Comparison of ENCODE assay signal across 26 cellular contexts in the genomic region with DNA sequence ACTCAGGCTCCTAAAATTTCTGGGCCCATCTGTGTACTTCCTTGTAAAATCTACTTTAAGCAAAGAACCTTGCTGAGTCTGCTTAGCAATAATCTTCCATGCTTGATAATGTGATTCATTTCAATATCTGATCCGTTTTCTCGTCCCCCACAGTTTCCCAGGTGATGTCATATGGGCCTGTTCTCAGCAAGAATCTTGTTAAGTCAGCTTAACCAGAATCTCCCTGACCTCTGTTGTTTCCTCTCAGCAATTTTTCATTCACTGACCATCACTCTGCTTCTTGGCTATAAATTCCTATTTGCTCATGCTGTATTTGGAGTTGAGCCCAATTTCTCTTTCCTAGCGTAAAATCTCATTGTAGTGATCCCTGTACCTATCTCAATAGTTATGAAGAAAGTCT. TPM values are rescaled to one million over a fixed set of nuclear protein-coding genes. Genes with fewer than 3 reads are reported as not detected.
"Had no signal": no experiment of that assay in that cellular context is flagged by ENCODE, and none has a peak within 500 bp of the region (broad histone marks: within the 10 kb centered on the region; RNA-seq: fewer than 3 reads in every experiment).

No MANE protein-coding gene starts in this region.

- H3K4me3 ChIP-seq: dorsolateral prefrontal cortex, gastrocnemius medialis, heart right ventricle, left ventricle myocardium inferior, lower lobe of right lung, prostate gland, sigmoid colon, stomach, thoracic aorta, transverse colon had no signal

- ATAC-seq: gastrocnemius medialis; heart right ventricle; lower lobe of right lung; natural killer cell treated with Interleukin-12 subunit alpha and Interleukin-12 subunit beta and Interleukin-15 and Interleukin-18, amount 100 ng/mL, for 72 hours had no signal

- H3K27me3 ChIP-seq: gastrocnemius medialis, heart right ventricle, sigmoid colon, stomach, transverse colon had no signal

- H3K27ac ChIP-seq: dorsolateral prefrontal cortex, gastrocnemius medialis, heart right ventricle, left ventricle myocardium inferior, lower lobe of right lung, parathyroid adenoma, prostate gland, sigmoid colon, stomach, thoracic aorta, transverse colon had no signal

- H3K36me3 ChIP-seq: gastrocnemius medialis, heart right ventricle, left ventricle myocardium inferior, lower lobe of right lung, prostate gland, sigmoid colon, stomach, thoracic aorta, transverse colon had no signal

- H3K9me3 ChIP-seq: gastrocnemius medialis, lower lobe of right lung, prostate gland, sigmoid colon, stomach, thoracic aorta had no signal

- H3K4me1 ChIP-seq: gastrocnemius medialis, heart right ventricle, left ventricle myocardium inferior, lower lobe of right lung, parathyroid adenoma, prostate gland, sigmoid colon, stomach, transverse colon had no signal

- DNase-seq: cortex of kidney; dorsolateral prefrontal cortex; effector CD8-positive, alpha-beta T cell; gastrocnemius medialis; heart right ventricle; hypothalamus; islet precursor cell; left ventricle myocardium inferior; lower lobe of right lung; midbrain; retina; sigmoid colon; small intestine; stimulated activated CD4-positive, alpha-beta T cell treated with anti-CD3 and anti-CD28 coated beads, Interleukin-12 subunit alpha, Interleukin-12 subunit beta, amount 100 ng/mL, for 4 hours; stimulated activated naive CD4-positive, alpha-beta T cell; stomach; substantia nigra; transverse colon had no signal

RNA-seq across cellular contexts. Expression of a gene that starts 13.9 kb away (rescaled TPM):
- total RNA-seq: chondrocyte; dorsolateral prefrontal cortex; fibroblast of villous mesenchyme; gastrocnemius medialis; heart right ventricle; left ventricle myocardium inferior; lower lobe of right lung; natural killer cell treated with Interleukin-12 subunit alpha and Interleukin-12 subunit beta and Interleukin-15 and Interleukin-18, amount 100 ng/mL, for 72 hours; omental fat pad; prostate gland; stomach; thoracic aorta; transverse colon; ureter had no signal

RNA-seq across cellular contexts. Expression of a gene that starts 20.7 kb away (rescaled TPM):
- total RNA-seq: chondrocyte; fibroblast of villous mesenchyme; gastrocnemius medialis; heart right ventricle; left ventricle myocardium inferior; lower lobe of right lung; natural killer cell treated with Interleukin-12 subunit alpha and Interleukin-12 subunit beta and Interleukin-15 and Interleukin-18, amount 100 ng/mL, for 72 hours; sigmoid colon; stomach; thoracic aorta; ureter had no signal

RNA-seq across cellular contexts. Expression of a gene that starts 44.2 kb away (rescaled TPM):
- total RNA-seq: chondrocyte; dorsolateral prefrontal cortex; fibroblast of villous mesenchyme; gastrocnemius medialis; heart right ventricle; left ventricle myocardium inferior; lower lobe of right lung; natural killer cell treated with Interleukin-12 subunit alpha and Interleukin-12 subunit beta and Interleukin-15 and Interleukin-18, amount 100 ng/mL, for 72 hours; omental fat pad; prostate gland; sigmoid colon; stomach; thoracic aorta; transverse colon; ureter had no signal
